ENCODE assay signal across 2 cellular contexts in the genomic region with DNA sequence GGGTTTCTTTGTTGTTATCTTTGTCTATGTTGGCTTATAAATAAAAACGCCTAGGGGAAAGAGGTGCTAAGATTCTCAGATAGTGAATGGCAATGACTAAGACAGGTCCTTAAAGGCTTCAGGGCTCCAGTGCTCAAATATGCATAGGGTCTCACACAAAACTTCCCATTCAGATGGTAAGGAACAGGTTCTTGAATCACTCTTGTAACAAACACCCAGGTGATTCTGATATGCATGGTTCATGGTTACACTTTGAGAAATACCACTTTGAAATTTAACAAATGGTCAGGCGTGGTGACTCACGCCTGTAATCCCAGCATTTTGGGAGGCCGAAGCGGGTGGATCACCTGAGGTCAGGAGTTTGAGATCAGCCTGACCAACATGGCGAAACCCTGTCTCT.
TF ChIP-seq lines count a peak whose summit lies in the region.

No MANE protein-coding gene starts in this region.

TF ChIP-seq in IMR-90, 13 proteins besides CTCF, POLR2A, EP300 and RAD21:
- TF ChIP-seq CEBPB (IDR thresholded peaks at IDR 0.05; ENCODE audit: low read depth, low read length) (no peak), CHD1 (IDR thresholded peaks at IDR 0.05; ENCODE audit: low read depth, low read length) (no peak), MAZ (IDR thresholded peaks at IDR 0.05; ENCODE audit: borderline replicate concordance, low read depth, low read length) (no peak), NFE2L2 (IDR thresholded peaks at IDR 0.05; ENCODE audit: low read depth, low read length) (no peak), BHLHE40 (IDR thresholded peaks at IDR 0.05; ENCODE audit: low read depth, low read length) (no peak), MXI1 (IDR thresholded peaks at IDR 0.05; ENCODE audit: borderline replicate concordance, low read depth, low read length) (no peak), RCOR1 (IDR thresholded peaks at IDR 0.05; ENCODE audit: insufficient replicate concordance, low read length) (no peak), RFX5 (IDR thresholded peaks at IDR 0.05; ENCODE audit: low read depth, low read length) (no peak), FOS (IDR thresholded peaks at IDR 0.05; ENCODE audit: low read depth, low read length) (no peak), SMC3 (IDR thresholded peaks at IDR 0.05; ENCODE audit: low read depth, low read length) (no peak), MAFK (IDR thresholded peaks at IDR 0.05; ENCODE audit: low read depth, low read length) (no peak)
- TF ChIP-seq, protein P1, sequence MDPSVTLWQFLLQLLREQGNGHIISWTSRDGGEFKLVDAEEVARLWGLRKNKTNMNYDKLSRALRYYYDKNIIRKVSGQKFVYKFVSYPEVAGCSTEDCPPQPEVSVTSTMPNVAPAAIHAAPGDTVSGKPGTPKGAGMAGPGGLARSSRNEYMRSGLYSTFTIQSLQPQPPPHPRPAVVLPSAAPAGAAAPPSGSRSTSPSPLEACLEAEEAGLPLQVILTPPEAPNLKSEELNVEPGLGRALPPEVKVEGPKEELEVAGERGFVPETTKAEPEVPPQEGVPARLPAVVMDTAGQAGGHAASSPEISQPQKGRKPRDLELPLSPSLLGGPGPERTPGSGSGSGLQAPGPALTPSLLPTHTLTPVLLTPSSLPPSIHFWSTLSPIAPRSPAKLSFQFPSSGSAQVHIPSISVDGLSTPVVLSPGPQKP (IDR thresholded peaks at IDR 0.05; ENCODE audit: borderline replicate concordance, low read depth, low read length), result no peak
- TF ChIP-seq, protein P2, sequence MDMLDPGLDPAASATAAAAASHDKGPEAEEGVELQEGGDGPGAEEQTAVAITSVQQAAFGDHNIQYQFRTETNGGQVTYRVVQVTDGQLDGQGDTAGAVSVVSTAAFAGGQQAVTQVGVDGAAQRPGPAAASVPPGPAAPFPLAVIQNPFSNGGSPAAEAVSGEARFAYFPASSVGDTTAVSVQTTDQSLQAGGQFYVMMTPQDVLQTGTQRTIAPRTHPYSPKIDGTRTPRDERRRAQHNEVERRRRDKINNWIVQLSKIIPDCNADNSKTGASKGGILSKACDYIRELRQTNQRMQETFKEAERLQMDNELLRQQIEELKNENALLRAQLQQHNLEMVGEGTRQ (IDR thresholded peaks at IDR 0.05; ENCODE audit: low read depth, low read length), result no peak

TF ChIP-seq in SK-N-SH treated with all-trans-retinoic acid at 6 μM for 48 hours, 23 proteins besides CTCF, POLR2A, EP300 and RAD21:
- no peak for TF ChIP-seq ESRRG (CRISPR knock-in tag; IDR thresholded peaks at IDR 0.05)
- TF ChIP-seq ZFP30 (CRISPR knock-in tag; IDR thresholded peaks at IDR 0.05), result no peak
TF ChIP-seq in SK-N-SH treated with all-trans-retinoic acid at 6 μM for 48 hours: peak in this region for 0.
